11 cellular contexts compared by ENCODE assay signal in genomic region chr19:45568732-45569131, GRCh38.
A peak's percentile ranks its signal among the peaks of the same experiment; 100 is the strongest.
DNase-seq lines count a peak whose midpoint lies in the region; ATAC-seq and TF ChIP-seq lines count a peak whose summit lies in the region.
"Had no signal": no experiment of that assay in that cellular context is flagged by ENCODE, and none has a peak within 500 bp of the region (broad histone marks: within the 10 kb centered on the region; RNA-seq: fewer than 3 reads in every experiment).

No MANE protein-coding gene starts in this region.

- no peak overlapping the region for H3K27ac Mint-ChIP-seq in stimulated activated naive CD8-positive, alpha-beta T cell treated with anti-CD3 and anti-CD28 coated beads, Interleukin-15, amount 100 ng/mL, for 72 hours
- H3K27ac Mint-ChIP-seq: progenitor cell of endocrine pancreas had no signal

- H3K9me3 Mint-ChIP-seq in stimulated activated naive CD8-positive, alpha-beta T cell treated with anti-CD3 and anti-CD28 coated beads, Interleukin-15, amount 100 ng/mL, for 72 hours: no peaks in the 10 kb centered on the region

- H3K4me1 Mint-ChIP-seq in stimulated activated naive CD8-positive, alpha-beta T cell treated with anti-CD3 and anti-CD28 coated beads, Interleukin-15, amount 100 ng/mL, for 72 hours: peaks cover 28% of the 10 kb centered on the region

- DNase-seq in stimulated activated naive CD8-positive, alpha-beta T cell treated with anti-CD3 and anti-CD28 coated beads, Interleukin-15, Interleukin-2, amounts not matched to agents 100 U/mL and 50 U/mL, for 24 hours: no peak
- DNase-seq in stimulated activated naive CD8-positive, alpha-beta T cell treated with anti-CD3 and anti-CD28 coated beads, Interleukin-15, amount 100 ng/mL, for 72 hours: no peak
- DNase-seq in choroid plexus epithelial cell (ENCODE audit: low read depth) (peak; percentile 73), kidney tubule cell (ENCODE audit: low spot score) (peak; percentile 79), NCI-H510A (lab: John Stamatoyannopoulos, UW) (no peak), amygdala (lab: John Stamatoyannopoulos, UW) (no peak)
- DNase-seq: activated CD8-positive, alpha-beta memory T cell treated with anti-CD3 and anti-CD28 coated beads, Interleukin-2, amount 50 U/mL, for 4 hours; NCI-H526 had no signal

- ATAC-seq in stimulated activated naive CD8-positive, alpha-beta T cell treated with anti-CD3 and anti-CD28 coated beads, Interleukin-15, Interleukin-2, amounts not matched to agents 100 U/mL and 50 U/mL, for 24 hours: peak; percentile 23
- ATAC-seq in stimulated activated naive CD8-positive, alpha-beta T cell treated with anti-CD3 and anti-CD28 coated beads, Interleukin-15, amount 100 ng/mL, for 72 hours: no peak
- ATAC-seq in HG02840 (IDR thresholded peaks at IDR 0.05; ENCODE audit: low FRiP score, unreplicated experiment) (no peak), HG02970 (IDR thresholded peaks at IDR 0.05; ENCODE audit: low FRiP score, unreplicated experiment) (no peak)

- no peak for TF ChIP-seq CTCF in choroid plexus epithelial cell (conservative IDR thresholded peaks at IDR 0.05; ENCODE audit: low read depth, low read length)

- H3K4me3 ChIP-seq in choroid plexus epithelial cell (ENCODE audit: low read depth, low read length): no peak overlapping the region

- H3K4me3 Mint-ChIP-seq in stimulated activated naive CD8-positive, alpha-beta T cell treated with anti-CD3 and anti-CD28 coated beads, Interleukin-15, amount 100 ng/mL, for 72 hours: no peak overlapping the region

- H3K27me3 Mint-ChIP-seq in stimulated activated naive CD8-positive, alpha-beta T cell treated with anti-CD3 and anti-CD28 coated beads, Interleukin-15, amount 100 ng/mL, for 72 hours: no peaks in the 10 kb centered on the region
- H3K27me3 Mint-ChIP-seq: progenitor cell of endocrine pancreas had no signal

Comparison
In these comparisons a context has a peak if more than half of its experiments do, and no peak if none do; other contexts are left out.
1. DNase-seq: peak in choroid plexus epithelial cell (single experiment) and kidney tubule cell (single experiment); none in stimulated activated naive CD8-positive, alpha-beta T cell treated with anti-CD3 and anti-CD28 coated beads, Interleukin-15, Interleukin-2, amounts not matched to agents 100 U/mL and 50 U/mL, for 24 hours (single experiment), stimulated activated naive CD8-positive, alpha-beta T cell treated with anti-CD3 and anti-CD28 coated beads, Interleukin-15, amount 100 ng/mL, for 72 hours (0 of 2), NCI-H510A (single experiment) and amygdala (0 of 56).